ENCODE assay signal across 8 cellular contexts in genomic region chr3:49092948-49093852, GRCh38. TPM values are rescaled to one million over a fixed set of nuclear protein-coding genes. Genes with fewer than 3 reads are reported as not detected.
DNase-seq lines count a peak whose midpoint lies in the region; ATAC-seq, FAIRE-seq and TF ChIP-seq lines count a peak whose summit lies in the region.

No MANE protein-coding gene starts in this region.

- TF ChIP-seq CTCF in WI38 (IDR thresholded peaks at IDR 0.05; ENCODE audit: low read depth, low read length) (no peak), bronchial epithelial cell (IDR thresholded peaks at IDR 0.05; ENCODE audit: insufficient read depth, low read length, severe bottlenecking) (no peak), spleen (IDR thresholded peaks at IDR 0.05 in 8 of 11, conservative IDR thresholded peaks at IDR 0.05 in 3 of 11) (no peak)

- H3K36me3 ChIP-seq in bronchial epithelial cell (ENCODE audit: control insufficient read depth, insufficient read depth, low read length), result peaks cover 8% of the 10 kb centered on the region
- peaks cover 3 to 67% (median 10%) of the 10 kb centered on the region in 6 donors for H3K36me3 ChIP-seq in spleen

- intact Hi-C loops in spleen (cut with DNase I; ENCODE audit: low total_unique reads), result no loop called here

- peak; percentile 52 for ATAC-seq in HG02798 (IDR thresholded peaks at IDR 0.05; ENCODE audit: poor library complexity, unreplicated experiment)

- 0 to 1% (median 0%) methylated on average over 17 to 85 of the region's 85 CpGs for WGBS in spleen, 5 donors

- H3K27me3 ChIP-seq in bronchial epithelial cell (ENCODE audit: control insufficient read depth, insufficient read depth, low read length) (no peaks in the 10 kb centered on the region), spleen (replicated peaks in 1 of 7) (no peaks in the 10 kb centered on the region)

- TF ChIP-seq POLR2A in spleen (IDR thresholded peaks at IDR 0.05), result no peak

- peaks cover 45 to 64% (median 57%) of the 10 kb centered on the region in 6 donors for H3K4me1 ChIP-seq in spleen

- H3K4me3 ChIP-seq in WI38 (ENCODE audit: low read depth, low read length) (peak overlapping the region; percentile 94), bronchial epithelial cell (ENCODE audit: low read depth, low read length) (peak overlapping the region; percentile 96), spleen (peak overlapping the region; percentile 76 to 100 (median 99))

- H3K9me3 ChIP-seq in spleen, result no peaks in the 10 kb centered on the region

- FAIRE-seq in bronchial epithelial cell (lab: Jason Lieb, UNC), result no peak

- peak overlapping the region; percentile 86 to 99 (median 98) for H3K27ac ChIP-seq in spleen

- peak; percentile 1 for DNase-seq in DMS153 (lab: John Stamatoyannopoulos, UW)
- no peak for DNase-seq in DMS153 treated with DMSO at 0.1 percent for 48 hours (lab: John Stamatoyannopoulos, UW; ENCODE audit: unreplicated experiment)
- peak; percentile 56 for DNase-seq in NCI-H146 (lab: John Stamatoyannopoulos, UW)
- peak; percentile 77 for DNase-seq in bronchial epithelial cell (ENCODE audit: low read depth)
- DNase-seq in inferior parietal cortex (ENCODE audit: extremely low spot score), result peak; percentile 74
- DNase-seq in spleen, result peak; percentile 95

RNA-seq across cellular contexts. Expression of gene QRICH1, which starts 0.7 kb away (rescaled TPM):
- 39.2 and 52.0 TPM in 2 replicates for total RNA-seq in bronchial epithelial cell
- 100 to 1,000 TPM in 5 of 7 donors, 10 to 100 TPM in 2; 88.2 to 127 (median 105) TPM for total RNA-seq in spleen
- 10 to 100 TPM; 35.9 to 48.4 (median 47.6) TPM for polyA plus RNA-seq in spleen

RNA-seq across cellular contexts. Expression of gene QARS1, which starts 11.4 kb away (rescaled TPM):
- total RNA-seq in bronchial epithelial cell, result 138 and 232 TPM in 2 replicates
- total RNA-seq in spleen, result 100 to 1,000 TPM; 174 to 238 (median 212) TPM
- 100 to 1,000 TPM; 206 to 329 (median 239) TPM for polyA plus RNA-seq in spleen

RNA-seq across cellular contexts. Expression of gene USP19, which starts 27.4 kb away (rescaled TPM):
- 39.5 and 44.4 TPM in 2 replicates for total RNA-seq in bronchial epithelial cell
- 100 to 1,000 TPM in 2 of 7 donors, 10 to 100 TPM in 5; 59.5 to 108 (median 64.8) TPM for total RNA-seq in spleen
- polyA plus RNA-seq in spleen, result 10 to 100 TPM; 14.1 to 26.7 (median 17.2) TPM

RNA-seq across cellular contexts. Expression of gene LAMB2, which starts 39.6 kb away (rescaled TPM):
- total RNA-seq in bronchial epithelial cell (174 and 189 TPM in 2 replicates), spleen (100 to 1,000 TPM; 168 to 331 (median 284) TPM)
- 100 to 1,000 TPM in 2 of 3 donors, 10 to 100 TPM in 1; 97.7 to 376 (median 264) TPM for polyA plus RNA-seq in spleen
